ENCODE assay signal across 23 cellular contexts in genomic region chr1:185393205-185393604, GRCh38.
"Had no signal": no experiment of that assay in that cellular context is flagged by ENCODE, and none has a peak within 500 bp of the region (broad histone marks: within the 10 kb centered on the region; RNA-seq: fewer than 3 reads in every experiment).

No MANE protein-coding gene starts in this region.

- H3K27me3 Mint-ChIP-seq: activated T-cell treated with anti-CD3 and anti-CD28 coated beads, Interleukin-2, amount 50 U/mL, for 24 hours; activated T-helper 17 cell treated with anti-CD3 and anti-CD28 coated beads, Interleukin-2, amount 50 U/mL, for 72 hours; brain; central memory CD8-positive, alpha-beta T cell; naive B cell; progenitor cell of endocrine pancreas had no signal

- H3K4me2 ChIP-seq: neural progenitor cell had no signal

- H3K9me3 Mint-ChIP-seq: activated naive CD4-positive, alpha-beta T cell treated with anti-CD3 and anti-CD28 coated beads, Interleukin-2, amount 50 U/mL, for 72 hours; activated T-cell treated with anti-CD3 and anti-CD28 coated beads, Interleukin-2, amount 50 U/mL, for 24 hours; activated T-helper 17 cell treated with anti-CD3 and anti-CD28 coated beads, Interleukin-2, amount 50 U/mL, for 72 hours; brain; central memory CD8-positive, alpha-beta T cell; neural progenitor cell; WTC11 had no signal

- H3K4me1 ChIP-seq: gastroesophageal sphincter, neural progenitor cell, spleen, upper lobe of right lung had no signal

- H2AFZ ChIP-seq: neural progenitor cell had no signal

- H3K4me3 ChIP-seq: gastroesophageal sphincter, mucosa of descending colon, neural progenitor cell, spleen, upper lobe of right lung had no signal

- ATAC-seq: activated naive CD4-positive, alpha-beta T cell treated with anti-CD3 and anti-CD28 coated beads, Interleukin-2, amount 50 U/mL, for 72 hours; activated T-helper 17 cell treated with anti-CD3 and anti-CD28 coated beads, Interleukin-2, amount 50 U/mL, for 72 hours; gastroesophageal sphincter; left cardiac atrium; upper lobe of right lung; WTC11 had no signal

- H3K4me3 Mint-ChIP-seq: activated T-cell treated with anti-CD3 and anti-CD28 coated beads, Interleukin-2, amount 50 U/mL, for 24 hours; activated T-helper 17 cell treated with anti-CD3 and anti-CD28 coated beads, Interleukin-2, amount 50 U/mL, for 72 hours; brain; central memory CD8-positive, alpha-beta T cell; naive B cell; neural progenitor cell; WTC11 had no signal

- H3K27ac Mint-ChIP-seq: activated naive CD4-positive, alpha-beta T cell treated with anti-CD3 and anti-CD28 coated beads, Interleukin-2, amount 50 U/mL, for 72 hours; activated T-cell treated with anti-CD3 and anti-CD28 coated beads, Interleukin-2, amount 50 U/mL, for 24 hours; activated T-helper 17 cell treated with anti-CD3 and anti-CD28 coated beads, Interleukin-2, amount 50 U/mL, for 72 hours; brain; naive B cell; neural progenitor cell; progenitor cell of endocrine pancreas; WTC11 had no signal

- DNase-seq: activated T-cell treated with anti-CD3 and anti-CD28 coated beads, Interleukin-2, amount 50 U/mL, for 24 hours; aorta; effector memory CD4-positive, alpha-beta T cell; head of caudate nucleus; hypothalamus; left cardiac atrium; mesenchymal stem cell; naive B cell; retina; spleen; stimulated activated CD4-positive, alpha-beta T cell treated with anti-CD3 and anti-CD28 coated beads, Interleukin-4, amount 100 ng/mL, for 1 hour; stimulated activated naive CD4-positive, alpha-beta T cell; T-helper 1 cell; upper lobe of right lung had no signal

- H3K36me3 ChIP-seq: gastroesophageal sphincter, neural progenitor cell, spleen, upper lobe of right lung had no signal

- H3K9ac ChIP-seq: neural progenitor cell had no signal

- H3K36me3 Mint-ChIP-seq: activated naive CD4-positive, alpha-beta T cell treated with anti-CD3 and anti-CD28 coated beads, Interleukin-2, amount 50 U/mL, for 72 hours; brain; naive B cell; neural progenitor cell; WTC11 had no signal

- H3K4me1 Mint-ChIP-seq: activated T-helper 17 cell treated with anti-CD3 and anti-CD28 coated beads, Interleukin-2, amount 50 U/mL, for 72 hours; brain; naive B cell; neural progenitor cell; WTC11 had no signal

- H3K9me3 ChIP-seq: gastroesophageal sphincter, mucosa of descending colon, spleen, upper lobe of right lung had no signal

- H3K27ac ChIP-seq: gastroesophageal sphincter, neural progenitor cell, spleen, upper lobe of right lung had no signal

- H3K27me3 ChIP-seq: gastroesophageal sphincter, neural progenitor cell, spleen, upper lobe of right lung had no signal
